In genomic region chr11:14643697-14644395, GRCh38 we compare ENCODE assay signal across 8 cellular contexts. TPM values are rescaled to one million over a fixed set of nuclear protein-coding genes. Genes with fewer than 3 reads are reported as not detected.
DNase-seq lines count a peak whose midpoint lies in the region; ATAC-seq and TF ChIP-seq lines count a peak whose summit lies in the region.

TSS of gene PDE3B (plus strand) at chr11:14643804. CDS start at chr11:14644076, 272 bp downstream.

- ATAC-seq in GM21381 (IDR thresholded peaks at IDR 0.05; ENCODE audit: unreplicated experiment) (peak; percentile 80), foreskin keratinocyte (peak; percentile 73)
- peak; percentile 82 for ATAC-seq in activated T-helper 17 cell treated with anti-CD3 and anti-CD28 coated beads, Interleukin-2, amount 50 U/mL, for 72 hours (replicated peaks)

- peaks cover 27% of the 10 kb centered on the region for H3K4me1 Mint-ChIP-seq in activated T-helper 17 cell treated with anti-CD3 and anti-CD28 coated beads, Interleukin-2, amount 50 U/mL, for 72 hours
- H3K4me1 Mint-ChIP-seq in neural crest cell: peaks cover 45% of the 10 kb centered on the region

- H3K27me3 ChIP-seq in HUES6 (ENCODE audit: control insufficient read depth, insufficient read depth, low read length): peaks cover 32% of the 10 kb centered on the region
- peaks cover 95% of the 10 kb centered on the region for H3K27me3 ChIP-seq in foreskin keratinocyte
- peaks cover 34% of the 10 kb centered on the region for H3K27me3 ChIP-seq in suprapubic skin

- peaks cover 22% of the 10 kb centered on the region for H3K4me1 ChIP-seq in HUES6 (ENCODE audit: control insufficient read depth, insufficient read depth, low read length)
- H3K4me1 ChIP-seq in foreskin keratinocyte: no peaks in the 10 kb centered on the region
- peaks cover 21% of the 10 kb centered on the region for H3K4me1 ChIP-seq in suprapubic skin

- TF ChIP-seq CTCF in foreskin keratinocyte (conservative IDR thresholded peaks at IDR 0.05) (peak; percentile 16), neural crest cell (conservative IDR thresholded peaks at IDR 0.05) (no peak), suprapubic skin (IDR thresholded peaks at IDR 0.05) (no peak)

- H3K9ac ChIP-seq in HUES6 (ENCODE audit: low read length): peak within 1 kb of the TSS; percentile 88

- H3K36me3 Mint-ChIP-seq in activated T-helper 17 cell treated with anti-CD3 and anti-CD28 coated beads, Interleukin-2, amount 50 U/mL, for 72 hours (ENCODE audit: low read depth): peaks cover 19% of the 10 kb centered on the region
- H3K36me3 Mint-ChIP-seq in neural crest cell (ENCODE audit: low read depth): no peaks in the 10 kb centered on the region

- H3K27ac Mint-ChIP-seq in activated T-helper 17 cell treated with anti-CD3 and anti-CD28 coated beads, Interleukin-2, amount 50 U/mL, for 72 hours: peak within 1 kb of the TSS; percentile 87
- H3K27ac Mint-ChIP-seq in neural crest cell (ENCODE audit: unreplicated experiment): no peak within 1 kb of the TSS

- TF ChIP-seq EP300 in suprapubic skin (IDR thresholded peaks at IDR 0.05): no peak

- no peaks in the 10 kb centered on the region for H3K36me3 ChIP-seq in HUES6 (ENCODE audit: control insufficient read depth, insufficient read depth, low read length)
- no peaks in the 10 kb centered on the region for H3K36me3 ChIP-seq in suprapubic skin

- H3K4me3 ChIP-seq in HUES6 (ENCODE audit: low read depth, low read length): peak within 1 kb of the TSS; percentile 96
- H3K4me3 ChIP-seq in suprapubic skin: peak within 1 kb of the TSS; percentile 70

- DNase-seq in DMS 273 (lab: John Stamatoyannopoulos, UW; ENCODE audit: unreplicated experiment): peak; percentile 91
- DNase-seq in RPMI8226: peak; percentile 86
- no peak for DNase-seq in foreskin keratinocyte
- peak; percentile 73 for DNase-seq in neural crest cell (ENCODE audit: low read depth, low spot score)
- peak; percentile 70 to 82 for DNase-seq in suprapubic skin (ENCODE audit: low spot score in 2 of 2)

- 0% methylated on average over 16 of the region's 79 CpGs for WGBS in suprapubic skin

- H3K9me3 ChIP-seq in HUES6 (ENCODE audit: control insufficient read depth, insufficient read depth, low read depth, low read length): no peaks in the 10 kb centered on the region
- H3K9me3 ChIP-seq in suprapubic skin: no peaks in the 10 kb centered on the region

- no peak for TF ChIP-seq POLR2A in suprapubic skin (IDR thresholded peaks at IDR 0.05)

- H3K27me3 Mint-ChIP-seq in activated T-helper 17 cell treated with anti-CD3 and anti-CD28 coated beads, Interleukin-2, amount 50 U/mL, for 72 hours: no peaks in the 10 kb centered on the region
- peaks cover 2% of the 10 kb centered on the region for H3K27me3 Mint-ChIP-seq in neural crest cell (ENCODE audit: low read depth)

- H3K4me3 Mint-ChIP-seq in activated T-helper 17 cell treated with anti-CD3 and anti-CD28 coated beads, Interleukin-2, amount 50 U/mL, for 72 hours: peak within 1 kb of the TSS; percentile 82
- peak within 1 kb of the TSS; percentile 96 for H3K4me3 Mint-ChIP-seq in neural crest cell

- peak within 1 kb of the TSS; percentile 71; the same call in 1 of the 2 replicates for H3K27ac ChIP-seq in HUES6 (ENCODE audit: low read depth, low read length)
- no peak within 1 kb of the TSS for H3K27ac ChIP-seq in foreskin keratinocyte
- H3K27ac ChIP-seq in suprapubic skin: no peak within 1 kb of the TSS

- H3K9me3 Mint-ChIP-seq in activated T-helper 17 cell treated with anti-CD3 and anti-CD28 coated beads, Interleukin-2, amount 50 U/mL, for 72 hours: no peaks in the 10 kb centered on the region
- H3K9me3 Mint-ChIP-seq in neural crest cell: no peaks in the 10 kb centered on the region

RNA-seq across cellular contexts. Expression of gene PDE3B, which starts in this region (rescaled TPM):
- total RNA-seq in activated T-helper 17 cell treated with anti-CD3 and anti-CD28 coated beads, Interleukin-2, amount 50 U/mL, for 72 hours: 10 to 100 TPM; 23.0 to 25.5 TPM
- total RNA-seq in foreskin keratinocyte: under 0.01 and 0.03 TPM in 2 replicates
- polyA plus RNA-seq in foreskin keratinocyte: 0.01 TPM in 1 of 2 replicates, not detected in the other
- 24.1 and 24.3 TPM in 2 replicates for total RNA-seq in neural crest cell
- total RNA-seq in suprapubic skin: 1 to 10 TPM; 1.9 to 6.8 (median 2.7) TPM

Comparison
In these comparisons a context has a peak if more than half of its experiments do, and no peak if none do; other contexts are left out.
1. Peak in ATAC-seq in foreskin keratinocyte; RNA of the gene not detected or under 1 TPM.
2. DNase-seq: peak in DMS 273 (single experiment), RPMI8226 (single experiment), neural crest cell (single experiment) and suprapubic skin (2 of 2); none in foreskin keratinocyte (0 of 2).
3. Peak in every context shown above with its lines, with median percentiles within 50 percentile points of each other: ATAC-seq.